8 cellular contexts compared by ENCODE assay signal in the genomic region with DNA sequence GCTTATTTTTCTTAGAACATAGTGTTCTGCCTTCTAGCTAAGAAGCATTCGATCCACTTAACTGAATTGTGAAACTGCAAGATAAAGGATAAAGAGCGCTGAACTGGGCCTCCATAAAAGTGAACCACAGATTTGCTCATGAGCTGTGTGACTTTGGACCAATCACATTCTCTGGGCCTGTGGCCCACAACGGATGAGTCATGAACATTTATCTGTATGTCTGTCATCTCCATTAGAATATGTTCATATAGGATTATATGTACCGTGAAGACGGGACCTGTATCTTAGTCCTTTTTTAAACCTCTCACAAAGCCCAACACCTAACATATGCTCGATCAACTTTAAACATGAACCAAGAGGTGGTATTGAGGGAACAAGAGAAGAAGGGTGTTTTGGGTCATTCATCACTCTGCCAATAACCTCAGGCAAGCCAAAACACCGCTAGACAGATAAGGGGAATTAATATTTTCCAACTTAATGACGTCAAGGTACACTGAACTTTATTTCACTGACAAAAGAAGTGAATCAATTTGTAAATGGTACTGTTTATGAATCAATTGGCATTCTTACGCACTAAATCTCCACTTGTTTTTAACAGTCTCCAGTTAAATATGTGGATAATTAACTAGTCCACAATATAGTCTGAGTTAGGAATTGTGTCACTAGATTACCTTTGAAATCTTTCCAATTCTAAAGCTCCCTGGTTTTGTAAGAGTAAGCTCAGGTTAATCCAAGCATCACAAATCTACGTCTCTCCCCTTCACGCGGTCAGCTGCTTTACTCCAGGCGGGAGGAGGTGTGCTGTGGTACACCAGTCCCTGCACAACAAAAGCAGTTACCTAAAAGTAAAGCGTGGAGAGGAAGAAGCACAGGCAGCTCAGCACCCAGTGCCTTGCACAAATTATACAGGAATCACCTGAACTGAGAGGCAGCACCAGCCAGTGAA. TPM values are rescaled to one million over a fixed set of nuclear protein-coding genes. Genes with fewer than 3 reads are reported as not detected.
DNase-seq lines count a peak whose midpoint lies in the region; ATAC-seq and TF ChIP-seq lines count a peak whose summit lies in the region.

No MANE protein-coding gene starts in this region.

- CTCF ChIA-PET in Caco-2 (lab: Charles Lee), result interaction anchor here (0.8 kb wide), 2 partner anchors 36 to 81 kb away, joined by 3 read pairs; no protein-coding TSS in a partner anchor

- intact Hi-C loops in Caco-2 (cut with micrococcal nuclease; ENCODE audit: unreplicated experiment), result no loop called here
- intact Hi-C loops in uterus (cut with DNase I; ENCODE audit: low total_unique reads), result no loop called here

- H3K36me3 ChIP-seq in Caco-2 (ENCODE audit: control insufficient read depth, insufficient read depth, low read length) (no peaks in the 10 kb centered on the region), uterus (no peaks in the 10 kb centered on the region)

- no peaks in the 10 kb centered on the region for H3K27me3 ChIP-seq in Caco-2 (replicated peaks; ENCODE audit: control insufficient read depth, insufficient read depth, low read length)
- H3K27me3 ChIP-seq in uterus, result no peaks in the 10 kb centered on the region

- peaks cover 51% of the 10 kb centered on the region for H3K36me3 Mint-ChIP-seq in Caco-2 (ENCODE audit: insufficient read depth, unreplicated experiment)
- H3K36me3 Mint-ChIP-seq in naive thymus-derived CD8-positive, alpha-beta T cell, result peaks cover 0 to 21% (median 0%) of the 10 kb centered on the region in 3 donors

- peak overlapping the region; percentile 95 for H3K4me3 Mint-ChIP-seq in Caco-2 (ENCODE audit: unreplicated experiment)
- H3K4me3 Mint-ChIP-seq in naive thymus-derived CD8-positive, alpha-beta T cell, result peak overlapping the region; percentile 87 to 97 (median 94)

- H3K27ac ChIP-seq in uterus, result peak overlapping the region; percentile 85 to 92

- H3K27me3 Mint-ChIP-seq in Caco-2 (ENCODE audit: insufficient read depth, unreplicated experiment), result no peaks in the 10 kb centered on the region
- no peaks in the 10 kb centered on the region for H3K27me3 Mint-ChIP-seq in naive thymus-derived CD8-positive, alpha-beta T cell

- H3K4me3 ChIP-seq in Caco-2 (ENCODE audit: low read depth, low read length) (peak overlapping the region; percentile 86), epithelial cell of proximal tubule (ENCODE audit: low read depth, low read length) (peak overlapping the region; percentile 81), uterus (peak overlapping the region; percentile 68 to 99)

- no peaks in the 10 kb centered on the region for H3K9me3 Mint-ChIP-seq in Caco-2 (ENCODE audit: unreplicated experiment)
- no peaks in the 10 kb centered on the region for H3K9me3 Mint-ChIP-seq in naive thymus-derived CD8-positive, alpha-beta T cell

- peaks cover 45% of the 10 kb centered on the region for H3K4me1 Mint-ChIP-seq in Caco-2 (ENCODE audit: low read depth, unreplicated experiment)
- peaks cover 23 to 59% (median 57%) of the 10 kb centered on the region in 4 donors for H3K4me1 Mint-ChIP-seq in naive thymus-derived CD8-positive, alpha-beta T cell

- H3K9me3 ChIP-seq in Caco-2, result no peaks in the 10 kb centered on the region
- H3K9me3 ChIP-seq in uterus, result no peaks in the 10 kb centered on the region

- BruUV-seq in Caco-2 (replicated peaks; lab: Mats Ljungman, UMichigan), result TSS peak; percentile 39

- POLR2A ChIA-PET in Caco-2 (lab: Charles Lee), result no interaction called here
- POLR2A ChIA-PET in naive thymus-derived CD8-positive, alpha-beta T cell (lab: Charles Lee), result interaction anchor here (0.9 to 4.7 kb wide), 8 partner anchors 8 to 1835 kb away, joined by 3 to 33 read pairs (median 8); a partner anchor contains a TSS

- DNase-seq in Caco-2 (peak; percentile 34 to 57), NCI-H146 (lab: John Stamatoyannopoulos, UW) (peak; percentile 26), epithelial cell of proximal tubule (ENCODE audit: low read depth) (peak; percentile 95), uterus (peak in 1 of 2 donors; percentile 36), DMS153 treated with DMSO at 0.1 percent for 48 hours (lab: John Stamatoyannopoulos, UW; ENCODE audit: unreplicated experiment) (no peak)
- DNase-seq in activated CD4-positive, alpha-beta T cell treated with anti-CD3 and anti-CD28 coated beads, Interleukin-2, amount 50 U/mL, for 48 hours, result peak; percentile 34 to 58
- peak in 1 of 10 donors; percentile 5 for DNase-seq in naive thymus-derived CD8-positive, alpha-beta T cell

- H3K27ac Mint-ChIP-seq in Caco-2 (ENCODE audit: unreplicated experiment), result peak overlapping the region; percentile 85
- peak overlapping the region; percentile 73 to 94 (median 88) for H3K27ac Mint-ChIP-seq in naive thymus-derived CD8-positive, alpha-beta T cell

- H3K4me1 ChIP-seq in Caco-2 (peaks cover 36% of the 10 kb centered on the region), uterus (peaks cover 0 to 5% of the 10 kb centered on the region in 2 donors)

- TF ChIP-seq POLR2A in uterus (IDR thresholded peaks at IDR 0.05), result no peak

- no peak for ATAC-seq in naive thymus-derived CD8-positive, alpha-beta T cell
- ATAC-seq in GM21423 (IDR thresholded peaks at IDR 0.05; ENCODE audit: unreplicated experiment), result no peak

- no peak for TF ChIP-seq CTCF in Caco-2 (IDR thresholded peaks at IDR 0.05; ENCODE audit: insufficient read depth in 1 of 2, low read depth in 1 of 2, low read length in 1 of 2, severe bottlenecking in 1 of 2, unreplicated experiment in 1 of 2)
- no peak for TF ChIP-seq CTCF in epithelial cell of proximal tubule (conservative IDR thresholded peaks at IDR 0.05; ENCODE audit: low read depth, low read length)
- TF ChIP-seq CTCF in uterus (IDR thresholded peaks at IDR 0.05), result no peak

RNA-seq across cellular contexts. Expression of a gene that starts 1.6 kb away (rescaled TPM):
- 99.2 and 110 TPM in 2 replicates for total RNA-seq in Caco-2 (2022)
- 37.8 and 57.1 TPM in 2 replicates for total RNA-seq in epithelial cell of proximal tubule
- total RNA-seq in naive thymus-derived CD8-positive, alpha-beta T cell, result 10 to 100 TPM; 71.3 to 72.4 TPM
- 10 to 100 TPM; 16.3 to 29.2 (median 25.3) TPM for polyA plus RNA-seq in naive thymus-derived CD8-positive, alpha-beta T cell
- total RNA-seq in uterus, result 10 to 100 TPM; 59.7 to 80.0 (median 76.0) TPM

RNA-seq across cellular contexts. Expression of a gene that starts 48.9 kb away (rescaled TPM):
- total RNA-seq in Caco-2 (2022) (0.30 TPM in 1 of 2 replicates, not detected in the other), epithelial cell of proximal tubule (0.14 and 0.69 TPM in 2 replicates), uterus (10 to 100 TPM in 2 of 4 donors, 1 to 10 TPM in 1, under 1 TPM in 1; under 0.01 to 10.9 (median 10.1) TPM)
- not detected for total RNA-seq in naive thymus-derived CD8-positive, alpha-beta T cell
- not detected for polyA plus RNA-seq in naive thymus-derived CD8-positive, alpha-beta T cell
